8 cellular contexts compared by ENCODE assay signal in the genomic region with DNA sequence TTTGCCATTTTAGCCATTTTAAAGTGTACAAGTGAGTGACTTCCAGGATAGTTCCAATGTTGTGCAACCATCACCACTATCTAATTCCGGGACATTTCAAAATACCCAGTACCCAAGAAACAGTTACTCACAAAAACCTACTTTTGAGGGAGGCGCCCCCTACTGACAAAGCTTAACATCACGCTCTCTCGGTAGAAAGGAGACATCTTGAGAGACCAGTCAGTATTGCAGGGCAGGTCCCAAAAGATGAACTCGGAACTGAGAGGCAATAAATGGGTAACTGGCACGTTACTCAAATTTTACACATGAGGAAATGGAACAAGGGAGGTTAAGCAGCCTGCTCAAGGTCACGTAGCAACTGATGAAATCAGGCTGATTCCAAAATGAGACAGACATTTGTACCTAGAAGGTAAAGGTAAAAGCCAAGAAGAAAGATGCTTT. TPM values are rescaled to one million over a fixed set of nuclear protein-coding genes. Genes with fewer than 3 reads are reported as not detected.
DNase-seq lines count a peak whose midpoint lies in the region; ATAC-seq and TF ChIP-seq lines count a peak whose summit lies in the region.

No MANE protein-coding gene starts in this region.

- TF ChIP-seq CTCF in GM12865 (IDR thresholded peaks at IDR 0.05; ENCODE audit: insufficient read depth, low read depth, low read length, missing control alignments): peak; percentile 80
- TF ChIP-seq CTCF in osteocyte (IDR thresholded peaks at IDR 0.05): peak; percentile 53

- H3K27ac Mint-ChIP-seq in osteocyte (ENCODE audit: unreplicated experiment): no peak overlapping the region

- H3K4me3 ChIP-seq in GM12865 (ENCODE audit: low read depth, low read length): no peak overlapping the region

- H3K4me1 Mint-ChIP-seq in osteocyte (ENCODE audit: unreplicated experiment): no peaks in the 10 kb centered on the region

- H3K27me3 Mint-ChIP-seq in osteocyte (ENCODE audit: unreplicated experiment): peaks cover 38% of the 10 kb centered on the region

- no peaks in the 10 kb centered on the region for H3K36me3 Mint-ChIP-seq in osteocyte (ENCODE audit: unreplicated experiment)

- ATAC-seq in esophagus mucosa (peak; percentile 63), GM21447 (IDR thresholded peaks at IDR 0.05; ENCODE audit: unreplicated experiment) (no peak)

- DNase-seq in GM12865 (ENCODE audit: low read depth) (peak; percentile 88), HCEC 1CT (peak; percentile 47), NAMALWA (ENCODE audit: low spot score) (peak; percentile 89), osteocyte (ENCODE audit: extremely low spot score, unreplicated experiment) (no peak), GM19240 (ENCODE audit: insufficient read length, low spot score) (no peak)
- DNase-seq in activated CD4-positive, alpha-beta T cell treated with anti-CD3 and anti-CD28 coated beads, Interleukin-2, amount 50 U/mL, for 4 hours: peak; percentile 54 to 58

- H3K4me3 Mint-ChIP-seq in osteocyte (ENCODE audit: unreplicated experiment): no peak overlapping the region

- H3K9me3 Mint-ChIP-seq in osteocyte (ENCODE audit: unreplicated experiment): no peaks in the 10 kb centered on the region

RNA-seq across cellular contexts. Expression of a gene that starts 50.0 kb away (rescaled TPM):
- total RNA-seq in esophagus mucosa (2.6 TPM), osteocyte (not detected in 2 replicates)

Comparison
In these comparisons a context has a peak if more than half of its experiments do, and no peak if none do; other contexts are left out.
1. DNase-seq: peak in GM12865 (single experiment), HCEC 1CT (single experiment), NAMALWA (single experiment) and activated CD4-positive, alpha-beta T cell treated with anti-CD3 and anti-CD28 coated beads, Interleukin-2, amount 50 U/mL, for 4 hours (2 of 2); none in osteocyte (single experiment) and GM19240 (single experiment).